ENCODE assay signal across 14 cellular contexts in genomic region chr12:112327209-112327930, GRCh38.
"Had no signal": no experiment of that assay in that cellular context is flagged by ENCODE, and none has a peak within 500 bp of the region (broad histone marks: within the 10 kb centered on the region; RNA-seq: fewer than 3 reads in every experiment).

No MANE protein-coding gene starts in this region.

- H3K36me3 Mint-ChIP-seq: activated naive CD8-positive, alpha-beta T cell treated with anti-CD3 and anti-CD28 coated beads, Interleukin-2, amount 10 ng/mL, durations not matched to agents 7 days and 5 days had no signal

- H2AFZ ChIP-seq: hepatocyte had no signal

- H3K27me3 ChIP-seq: hepatocyte, ovary, upper lobe of right lung had no signal

- H3K4me1 ChIP-seq: upper lobe of right lung had no signal

- H3K9me3 Mint-ChIP-seq: activated CD4-positive, alpha-beta memory T cell treated with anti-CD3 and anti-CD28 coated beads, Interleukin-2, amount 10 ng/mL, durations not matched to agents 7 days and 5 days; activated naive CD8-positive, alpha-beta T cell treated with anti-CD3 and anti-CD28 coated beads, Interleukin-2, amount 10 ng/mL, durations not matched to agents 7 days and 5 days; activated T-cell treated with anti-CD3 and anti-CD28 coated beads, Interleukin-2, amount 50 U/mL, for 72 hours; stimulated activated naive CD8-positive, alpha-beta T cell treated with anti-CD3 and anti-CD28 coated beads, Interleukin-15, Interleukin-2, amounts not matched to agents 100 ng/mL and 50 ng/mL, for 24 hours had no signal

- ATAC-seq: activated T-cell treated with anti-CD3 and anti-CD28 coated beads, Interleukin-2, amount 50 U/mL, for 72 hours; upper lobe of right lung had no signal

- H3K9me3 ChIP-seq: ovary, upper lobe of right lung had no signal

- DNase-seq: activated CD4-positive, alpha-beta memory T cell treated with anti-CD3 and anti-CD28 coated beads, Interleukin-2, amount 10 ng/mL, durations not matched to agents 7 days and 5 days; activated CD4-positive, CD25-positive, alpha-beta regulatory T cell treated with anti-CD3 and anti-CD28 coated beads, Interleukin-2, amount 50 U/mL, for 72 hours; activated naive CD8-positive, alpha-beta T cell treated with anti-CD3 and anti-CD28 coated beads, Interleukin-2, amount 10 ng/mL, durations not matched to agents 7 days and 5 days; activated T-cell treated with anti-CD3 and anti-CD28 coated beads, Interleukin-2, amount 50 U/mL, for 72 hours; aorta; effector CD4-positive, alpha-beta T cell; kidney glomerular epithelial cell; ovary; stimulated activated CD4-positive, alpha-beta T cell treated with anti-CD3 and anti-CD28 coated beads, Interleukin-4, amount 100 ng/mL, for 24 hours; T-helper 2 cell; upper lobe of right lung had no signal

- H3K4me3 Mint-ChIP-seq: activated CD4-positive, alpha-beta memory T cell treated with anti-CD3 and anti-CD28 coated beads, Interleukin-2, amount 10 ng/mL, durations not matched to agents 7 days and 5 days; activated naive CD8-positive, alpha-beta T cell treated with anti-CD3 and anti-CD28 coated beads, Interleukin-2, amount 10 ng/mL, durations not matched to agents 7 days and 5 days; activated T-cell treated with anti-CD3 and anti-CD28 coated beads, Interleukin-2, amount 50 U/mL, for 72 hours; stimulated activated naive CD8-positive, alpha-beta T cell treated with anti-CD3 and anti-CD28 coated beads, Interleukin-15, Interleukin-2, amounts not matched to agents 100 ng/mL and 50 ng/mL, for 24 hours had no signal

- H3K27ac ChIP-seq: hepatocyte, ovary, upper lobe of right lung had no signal

- H3K36me3 ChIP-seq: ovary, upper lobe of right lung had no signal

- H3K4me2 ChIP-seq: hepatocyte had no signal

- H3K4me3 ChIP-seq: hepatocyte, ovary, upper lobe of right lung had no signal

- H3K27me3 Mint-ChIP-seq: activated CD4-positive, alpha-beta memory T cell treated with anti-CD3 and anti-CD28 coated beads, Interleukin-2, amount 10 ng/mL, durations not matched to agents 7 days and 5 days; stimulated activated naive CD8-positive, alpha-beta T cell treated with anti-CD3 and anti-CD28 coated beads, Interleukin-15, Interleukin-2, amounts not matched to agents 100 ng/mL and 50 ng/mL, for 24 hours had no signal

- FAIRE-seq: colon had no signal

- H3K27ac Mint-ChIP-seq: activated CD4-positive, alpha-beta memory T cell treated with anti-CD3 and anti-CD28 coated beads, Interleukin-2, amount 10 ng/mL, durations not matched to agents 7 days and 5 days; activated naive CD8-positive, alpha-beta T cell treated with anti-CD3 and anti-CD28 coated beads, Interleukin-2, amount 10 ng/mL, durations not matched to agents 7 days and 5 days; activated T-cell treated with anti-CD3 and anti-CD28 coated beads, Interleukin-2, amount 50 U/mL, for 72 hours; stimulated activated naive CD8-positive, alpha-beta T cell treated with anti-CD3 and anti-CD28 coated beads, Interleukin-15, Interleukin-2, amounts not matched to agents 100 ng/mL and 50 ng/mL, for 24 hours had no signal
